ENCODE assay signal across 30 cellular contexts in the genomic region with DNA sequence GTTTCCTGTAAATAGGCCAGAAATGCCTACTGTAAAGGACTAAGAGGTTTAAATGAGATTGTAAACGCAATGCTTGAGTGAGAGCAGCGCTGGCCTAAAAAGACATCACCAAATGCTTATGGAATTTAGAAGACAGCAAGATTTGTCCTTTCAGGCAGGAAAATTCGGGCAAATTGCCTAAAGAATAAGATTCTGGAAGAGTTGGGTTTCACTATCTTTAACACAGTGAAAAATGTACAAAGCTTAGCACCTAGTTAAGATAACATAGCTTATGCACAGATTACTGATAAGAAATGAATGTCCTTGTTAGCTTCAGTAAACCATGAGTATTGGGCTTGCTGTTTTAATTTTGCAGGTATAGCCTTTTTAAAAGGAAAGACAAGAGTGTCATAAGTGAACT.
"Had no signal": no experiment of that assay in that cellular context is flagged by ENCODE, and none has a peak within 500 bp of the region (broad histone marks: within the 10 kb centered on the region; RNA-seq: fewer than 3 reads in every experiment).

No MANE protein-coding gene starts in this region.

- FAIRE-seq: TTC549 had no signal

- H3K27me3 Mint-ChIP-seq: activated CD4-positive, alpha-beta T cell treated with anti-CD3 and anti-CD28 coated beads, Interleukin-2, amount 10 ng/mL, durations not matched to agents 24 days and 14 days; activated CD8-positive, alpha-beta T cell treated with anti-CD3 and anti-CD28 coated beads for 36 hours; activated naive CD8-positive, alpha-beta T cell treated with anti-CD3 and anti-CD28 coated beads for 36 hours; central memory CD8-positive, alpha-beta T cell had no signal

- H3K9me3 ChIP-seq: ascending aorta, Peyer's patch, SK-N-SH had no signal

- H3K4me3 Mint-ChIP-seq: activated CD4-positive, alpha-beta T cell treated with anti-CD3 and anti-CD28 coated beads, Interleukin-2, amount 10 ng/mL, durations not matched to agents 24 days and 14 days; activated CD8-positive, alpha-beta T cell treated with anti-CD3 and anti-CD28 coated beads for 36 hours; activated naive CD8-positive, alpha-beta T cell treated with anti-CD3 and anti-CD28 coated beads for 36 hours; activated T-cell treated with anti-CD3 and anti-CD28 coated beads, Interleukin-2, amount 50 U/mL, for 4 hours; central memory CD8-positive, alpha-beta T cell; T-helper 1 cell treated with Interleukin-12 subunit alpha and Interleukin-12 subunit beta and Interleukin-4 antibody, amounts not matched to agents 30 μg/mL and 1 μg/mL, for 36 hours; T-helper 2 cell treated with Interferon-gamma antibody and Interleukin-4, amounts not matched to agents 5 μg/mL and 100 μg/mL, for 36 hours had no signal

- ATAC-seq: activated CD8-positive, alpha-beta T cell treated with anti-CD3 and anti-CD28 coated beads for 36 hours; activated T-cell treated with anti-CD3 and anti-CD28 coated beads, Interleukin-2, amount 50 U/mL, for 4 hours; PC-3 had no signal

- H3K9me3 Mint-ChIP-seq: activated CD4-positive, alpha-beta T cell treated with anti-CD3 and anti-CD28 coated beads, Interleukin-2, amount 10 ng/mL, durations not matched to agents 24 days and 14 days; activated CD8-positive, alpha-beta T cell treated with anti-CD3 and anti-CD28 coated beads for 36 hours; activated naive CD8-positive, alpha-beta T cell treated with anti-CD3 and anti-CD28 coated beads for 36 hours; activated T-cell treated with anti-CD3 and anti-CD28 coated beads, Interleukin-2, amount 50 U/mL, for 4 hours; central memory CD8-positive, alpha-beta T cell; T-helper 1 cell treated with Interleukin-12 subunit alpha and Interleukin-12 subunit beta and Interleukin-4 antibody, amounts not matched to agents 30 μg/mL and 1 μg/mL, for 36 hours; T-helper 2 cell treated with Interferon-gamma antibody and Interleukin-4, amounts not matched to agents 5 μg/mL and 100 μg/mL, for 36 hours had no signal

- H3K27ac Mint-ChIP-seq: activated CD4-positive, alpha-beta T cell treated with anti-CD3 and anti-CD28 coated beads, Interleukin-2, amount 10 ng/mL, durations not matched to agents 24 days and 14 days; activated CD8-positive, alpha-beta T cell treated with anti-CD3 and anti-CD28 coated beads for 36 hours; activated naive CD8-positive, alpha-beta T cell treated with anti-CD3 and anti-CD28 coated beads for 36 hours; T-helper 1 cell treated with Interleukin-12 subunit alpha and Interleukin-12 subunit beta and Interleukin-4 antibody, amounts not matched to agents 30 μg/mL and 1 μg/mL, for 36 hours; T-helper 2 cell treated with Interferon-gamma antibody and Interleukin-4, amounts not matched to agents 5 μg/mL and 100 μg/mL, for 36 hours had no signal

- DNase-seq: activated CD4-positive, alpha-beta T cell treated with anti-CD3 and anti-CD28 coated beads, Interleukin-2, amount 10 ng/mL, durations not matched to agents 24 days and 14 days; activated CD4-positive, alpha-beta T cell treated with anti-CD3 and anti-CD28 coated beads, Interleukin-2, amount 50 U/mL, for 4 hours; activated CD8-positive, alpha-beta T cell treated with anti-CD3 and anti-CD28 coated beads for 36 hours; activated effector memory CD4-positive, alpha-beta T cell treated with anti-CD3 and anti-CD28 coated beads, Interleukin-2, amount 50 U/mL, for 16 hours; activated naive CD4-positive, alpha-beta T cell; activated naive CD4-positive, alpha-beta T cell treated with anti-CD3 and anti-CD28 coated beads, Interleukin-2, amount 50 U/mL, for 16 hours; activated naive CD8-positive, alpha-beta T cell treated with anti-CD3 and anti-CD28 coated beads for 36 hours; activated T-cell treated with anti-CD3 and anti-CD28 coated beads, Interleukin-2, amount 50 U/mL, for 4 hours; amygdala; Kasumi-1; MM.1S; MV-4-11; NCI-H1092; NCI-H1436 treated with DMSO at 0.1 percent for 48 hours; NCI-H1694 treated with DMSO at 0.1 percent for 48 hours; NCI-H2029; NCI-H345; NCI-H524 treated with DMSO at 0.1 percent for 48 hours; PC-3; Peyer's patch; RPMI8226; SHP77 treated with DMSO at 0.1 percent for 48 hours; SK-N-SH had no signal

- H3K27ac ChIP-seq: ascending aorta, cardiac muscle cell, Peyer's patch, SJSA1 had no signal

- H3K4me2 ChIP-seq: SK-N-SH had no signal

- H3K4me3 ChIP-seq: ascending aorta, cardiac muscle cell, Peyer's patch, SJSA1 had no signal

- H3K9me2 ChIP-seq: SK-N-SH had no signal

- H3K36me3 ChIP-seq: ascending aorta, cardiac muscle cell, Peyer's patch had no signal
